ENCODE assay signal across 1 cellular context in genomic region chr3:141915766-141916165, GRCh38.
TF ChIP-seq lines count a peak whose summit lies in the region.

No MANE protein-coding gene starts in this region.

TF ChIP-seq in GM12878, 131 proteins besides CTCF, POLR2A, EP300 and RAD21:
- no peak for TF ChIP-seq SP1 (IDR thresholded peaks at IDR 0.05; ENCODE audit: low read depth, low read length)
- TF ChIP-seq BACH1 (IDR thresholded peaks at IDR 0.05; ENCODE audit: borderline replicate concordance): no peak
- no peak for TF ChIP-seq TAF1 (IDR thresholded peaks at IDR 0.05; ENCODE audit: borderline replicate concordance, low read depth, low read length)
- no peak for TF ChIP-seq RB1 (IDR thresholded peaks at IDR 0.05; ENCODE audit: borderline replicate concordance)
- TF ChIP-seq ZSCAN29 (IDR thresholded peaks at IDR 0.05): no peak
- TF ChIP-seq BCL3 (IDR thresholded peaks at IDR 0.05; ENCODE audit: borderline replicate concordance, insufficient read depth, low read depth, low read length, poor library complexity, severe bottlenecking): no peak
- no peak for TF ChIP-seq CUX1 (IDR thresholded peaks at IDR 0.05; ENCODE audit: insufficient replicate concordance, low read depth, low read length)
- no peak for TF ChIP-seq NFIC (IDR thresholded peaks at IDR 0.05; ENCODE audit: low read depth, low read length)
- no peak for TF ChIP-seq KAT2A (conservative IDR thresholded peaks at IDR 0.05; ENCODE audit: control insufficient read depth, low read depth, low read length)
- no peak for TF ChIP-seq ZNF622 (IDR thresholded peaks at IDR 0.05)
- TF ChIP-seq ZNF274 (IDR thresholded peaks at IDR 0.05; ENCODE audit: insufficient read depth, insufficient read length): no peak
